In genomic region chr10:56823849-56824248, GRCh38 we compare ENCODE assay signal across 9 cellular contexts.
A peak's percentile ranks its signal among the peaks of the same experiment; 100 is the strongest.
DNase-seq lines count a peak whose midpoint lies in the region; ATAC-seq and TF ChIP-seq lines count a peak whose summit lies in the region.
"Had no signal": no experiment of that assay in that cellular context is flagged by ENCODE, and none has a peak within 500 bp of the region (broad histone marks: within the 10 kb centered on the region; RNA-seq: fewer than 3 reads in every experiment).

No MANE protein-coding gene starts in this region.

- H3K27me3 Mint-ChIP-seq in progenitor cell of endocrine pancreas, result no peaks in the 10 kb centered on the region
- no peaks in the 10 kb centered on the region for H3K27me3 Mint-ChIP-seq in activated T-cell treated with anti-CD3 and anti-CD28 coated beads, Interleukin-2, amount 50 U/mL, for 4 hours (ENCODE audit: low read depth)

- DNase-seq in NCI-H1092 treated with DMSO at 0.1 percent for 48 hours (lab: John Stamatoyannopoulos, UW) (peak; percentile 2), NCI-H1092 (lab: John Stamatoyannopoulos, UW) (no peak), SW480 (ENCODE audit: low spot score) (peak; percentile 2), progenitor cell of endocrine pancreas (ENCODE audit: low spot score, unreplicated experiment) (no peak), NCI-H1436 (lab: John Stamatoyannopoulos, UW) (no peak)
- DNase-seq in stimulated activated CD4-positive, alpha-beta T cell treated with anti-CD3 and anti-CD28 coated beads, Interleukin-4, amount 100 ng/mL, for 1 hour, result no peak
- DNase-seq in activated T-cell treated with anti-CD3 and anti-CD28 coated beads, Interleukin-2, amount 50 U/mL, for 4 hours, result no peak

- no peak overlapping the region for H3K27ac Mint-ChIP-seq in progenitor cell of endocrine pancreas

- peak; percentile 75 for ATAC-seq in HG03103 (IDR thresholded peaks at IDR 0.05; ENCODE audit: low read depth, unreplicated experiment)
- ATAC-seq in activated T-cell treated with anti-CD3 and anti-CD28 coated beads, Interleukin-2, amount 50 U/mL, for 4 hours, result no peak
- ATAC-seq: A549 had no signal

- peaks cover 36% of the 10 kb centered on the region for H3K9me3 Mint-ChIP-seq in progenitor cell of endocrine pancreas (ENCODE audit: low read depth)
- H3K9me3 Mint-ChIP-seq in activated T-cell treated with anti-CD3 and anti-CD28 coated beads, Interleukin-2, amount 50 U/mL, for 4 hours, result peaks cover 39% of the 10 kb centered on the region

- H3K4me1 Mint-ChIP-seq in progenitor cell of endocrine pancreas (ENCODE audit: low read depth), result no peaks in the 10 kb centered on the region
- H3K4me1 Mint-ChIP-seq in activated T-cell treated with anti-CD3 and anti-CD28 coated beads, Interleukin-2, amount 50 U/mL, for 4 hours (ENCODE audit: low read depth), result no peaks in the 10 kb centered on the region

- peaks cover 2% of the 10 kb centered on the region for H3K36me3 Mint-ChIP-seq in progenitor cell of endocrine pancreas (ENCODE audit: insufficient read depth)
- H3K36me3 Mint-ChIP-seq in activated T-cell treated with anti-CD3 and anti-CD28 coated beads, Interleukin-2, amount 50 U/mL, for 4 hours (ENCODE audit: insufficient read depth), result no peaks in the 10 kb centered on the region

- peak; percentile 45 for TF ChIP-seq CTCF in progenitor cell of endocrine pancreas (IDR thresholded peaks at IDR 0.05; ENCODE audit: unreplicated experiment)

- H3K4me3 Mint-ChIP-seq in progenitor cell of endocrine pancreas (ENCODE audit: low read depth), result no peak overlapping the region
- H3K4me3 Mint-ChIP-seq in activated T-cell treated with anti-CD3 and anti-CD28 coated beads, Interleukin-2, amount 50 U/mL, for 4 hours, result no peak overlapping the region

Comparison
In these comparisons a context has a peak if more than half of its experiments do, and no peak if none do; other contexts are left out.
1. DNase-seq: peak in NCI-H1092 treated with DMSO at 0.1 percent for 48 hours (single experiment) and SW480 (single experiment); none in NCI-H1092 (single experiment), progenitor cell of endocrine pancreas (single experiment), NCI-H1436 (single experiment), stimulated activated CD4-positive, alpha-beta T cell treated with anti-CD3 and anti-CD28 coated beads, Interleukin-4, amount 100 ng/mL, for 1 hour (single experiment) and activated T-cell treated with anti-CD3 and anti-CD28 coated beads, Interleukin-2, amount 50 U/mL, for 4 hours (single experiment).